12 cellular contexts compared by ENCODE assay signal in the genomic region with DNA sequence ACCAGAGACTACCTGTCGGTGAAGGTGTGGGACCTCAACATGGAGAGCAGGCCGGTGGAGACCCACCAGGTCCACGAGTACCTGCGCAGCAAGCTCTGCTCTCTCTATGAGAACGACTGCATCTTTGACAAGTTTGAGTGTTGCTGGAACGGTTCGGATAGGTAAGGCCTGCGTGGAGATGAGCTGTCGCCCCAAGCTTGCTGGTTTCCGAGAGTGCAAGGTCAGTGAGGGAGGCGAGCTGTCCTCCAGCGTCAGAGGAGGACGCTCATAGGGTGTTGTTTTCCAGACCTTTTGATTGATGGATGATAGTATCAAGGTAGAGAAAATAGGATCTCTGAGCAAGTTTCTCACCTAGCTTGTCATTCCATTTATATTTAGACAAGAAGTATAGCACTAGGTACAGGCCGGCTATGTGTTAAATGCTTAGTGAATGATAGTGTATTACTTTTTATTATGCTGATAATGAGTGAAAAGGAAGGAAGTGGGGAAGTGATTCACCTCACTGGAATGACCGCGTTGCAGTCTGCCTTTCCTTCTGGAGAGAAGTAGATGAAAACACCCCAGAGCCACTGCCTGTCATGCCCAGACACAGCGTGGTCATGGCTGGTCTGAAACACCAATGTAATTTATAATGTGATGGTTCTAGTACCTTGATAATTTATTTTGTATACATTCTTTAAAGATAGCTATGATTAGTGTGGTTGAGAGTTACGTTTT. TPM values are rescaled to one million over a fixed set of nuclear protein-coding genes. Genes with fewer than 3 reads are reported as not detected.
A peak's percentile ranks its signal among the peaks of the same experiment; 100 is the strongest.
DNase-seq lines count a peak whose midpoint lies in the region; ATAC-seq and TF ChIP-seq lines count a peak whose summit lies in the region.
"Had no signal": no experiment of that assay in that cellular context is flagged by ENCODE, and none has a peak within 500 bp of the region (broad histone marks: within the 10 kb centered on the region; RNA-seq: fewer than 3 reads in every experiment).

No MANE protein-coding gene starts in this region.

- DNase-seq in GM03348 (ENCODE audit: low spot score): peak; percentile 90
- DNase-seq in NCI-H460 (ENCODE audit: extremely low read depth, low read depth): peak; percentile 35
- no peak for DNase-seq in chondrocyte (ENCODE audit: low spot score)
- DNase-seq in non-pigmented ciliary epithelial cell (ENCODE audit: low read depth): peak; percentile 60
- no peak for DNase-seq in DMS53 treated with DMSO at 0.1 percent for 48 hours (lab: John Stamatoyannopoulos, UW; ENCODE audit: unreplicated experiment)
- DNase-seq in NCI-H2196 treated with DMSO at 0.1 percent for 48 hours (lab: John Stamatoyannopoulos, UW; ENCODE audit: unreplicated experiment): no peak
- no peak for DNase-seq in hepatocyte (ENCODE audit: low spot score)
- DNase-seq: cerebellar nuclear complex; NCI-H2227 treated with DMSO at 0.1 percent for 48 hours; stimulated activated CD4-positive, alpha-beta T cell treated with anti-CD3 and anti-CD28 coated beads, Interleukin-1b, Interleukin-23, amount 100 ng/mL, for 48 hours had no signal

- no peaks in the 10 kb centered on the region for H3K27me3 ChIP-seq in hepatocyte

- TF ChIP-seq CTCF in chondrocyte (IDR thresholded peaks at IDR 0.05) (no peak), hepatocyte (IDR thresholded peaks at IDR 0.05; ENCODE audit: poor library complexity) (no peak)

- no peak overlapping the region for H3K4me3 Mint-ChIP-seq in chondrocyte (ENCODE audit: unreplicated experiment)
- H3K4me3 Mint-ChIP-seq: nephron had no signal

- no peak overlapping the region for H3K4me3 ChIP-seq in hepatocyte

- H3K79me2 ChIP-seq in hepatocyte: peaks cover 5% of the 10 kb centered on the region

- no peak for ATAC-seq in HG02759 (IDR thresholded peaks at IDR 0.05; ENCODE audit: unreplicated experiment)

- H3K4me1 ChIP-seq in hepatocyte (ENCODE audit: insufficient read depth): no peaks in the 10 kb centered on the region

- 94% methylated on average over 18 of the region's 18 CpGs for WGBS in hepatocyte (ENCODE audit: low lambda C conversion rate, missing lambda C conversion rate)

- H3K27ac ChIP-seq in hepatocyte: no peak overlapping the region

- no peaks in the 10 kb centered on the region for H3K36me3 ChIP-seq in hepatocyte (replicated peaks; ENCODE audit: insufficient read depth, low read depth)

- H3K9me2 ChIP-seq in hepatocyte (replicated peaks; ENCODE audit: insufficient read depth): no peaks in the 10 kb centered on the region

- H3K36me3 Mint-ChIP-seq in chondrocyte (ENCODE audit: low read depth): peaks cover 22% of the 10 kb centered on the region

- H3K9me3 ChIP-seq in hepatocyte (ENCODE audit: low read depth): no peaks in the 10 kb centered on the region

- no peaks in the 10 kb centered on the region for H3K27me3 Mint-ChIP-seq in chondrocyte (ENCODE audit: low read depth)

- H3K9me3 Mint-ChIP-seq in chondrocyte (ENCODE audit: low read depth): no peaks in the 10 kb centered on the region
- H3K9me3 Mint-ChIP-seq: nephron had no signal

- peak overlapping the region; percentile 98 for H3K27ac Mint-ChIP-seq in chondrocyte (ENCODE audit: unreplicated experiment)
- H3K27ac Mint-ChIP-seq: nephron had no signal

- H3K4me2 ChIP-seq in hepatocyte: no peak overlapping the region

- peaks cover 50% of the 10 kb centered on the region for H3K4me1 Mint-ChIP-seq in chondrocyte (ENCODE audit: low read depth)

- H4K20me1 ChIP-seq in hepatocyte (ENCODE audit: insufficient read depth, poor library complexity, severe bottlenecking): no peaks in the 10 kb centered on the region

- H2AFZ ChIP-seq in hepatocyte: no peak overlapping the region

RNA-seq across cellular contexts. Expression of gene BNIP3, which starts 33.9 kb away (rescaled TPM):
- total RNA-seq in NCI-H460 (2014; rRNA removed; shearing (Covaris generic)): 219 and 282 TPM in 2 replicates
- polyA plus RNA-seq in NCI-H460 (2014; cell fraction: nucleus; rRNA removed): 77.9 and 99.4 TPM in 2 replicates
- total RNA-seq in chondrocyte (31.0 to 97.4 TPM (median 88.9 TPM) in 3 replicates), hepatocyte (93.2 and 112 TPM in 2 replicates)
- 82.4 and 89.5 TPM in 2 replicates for polyA plus RNA-seq in hepatocyte

RNA-seq across cellular contexts. Expression of gene PPP2R2D, which starts 47.0 kb away (rescaled TPM):
- total RNA-seq in NCI-H460 (2014; rRNA removed; shearing (Covaris generic)): 38.4 and 40.3 TPM in 2 replicates
- polyA plus RNA-seq in NCI-H460 (2014; cell fraction: nucleus; rRNA removed): 19.9 and 22.7 TPM in 2 replicates
- total RNA-seq in chondrocyte (24.3 to 27.5 TPM (median 25.1 TPM) in 3 replicates), hepatocyte (32.1 and 38.0 TPM in 2 replicates)
- polyA plus RNA-seq in hepatocyte: 25.9 and 27.8 TPM in 2 replicates

Comparison
In these comparisons a context has a peak if more than half of its experiments do, and no peak if none do; other contexts are left out.
1. DNase-seq: peak in GM03348 (single experiment), NCI-H460 (single experiment) and non-pigmented ciliary epithelial cell (single experiment); none in chondrocyte (single experiment), DMS53 treated with DMSO at 0.1 percent for 48 hours (single experiment), NCI-H2196 treated with DMSO at 0.1 percent for 48 hours (single experiment) and hepatocyte (single experiment).